ENCODE assay signal across 16 cellular contexts in genomic region chr18:58363767-58364540, GRCh38.
DNase-seq lines count a peak whose midpoint lies in the region; ATAC-seq and TF ChIP-seq lines count a peak whose summit lies in the region.
"Had no signal": no experiment of that assay in that cellular context is flagged by ENCODE, and none has a peak within 500 bp of the region (broad histone marks: within the 10 kb centered on the region; RNA-seq: fewer than 3 reads in every experiment).

No MANE protein-coding gene starts in this region.

- H3K27ac ChIP-seq in SK-N-SH (ENCODE audit: low read depth in 2 of 2, low read length in 1 of 2) (peak overlapping the region in 1 of 2 experiments; percentile 91; a peak in 2 of 4 replicates), RWPE2 (ENCODE audit: poor library complexity, severe bottlenecking) (peak overlapping the region; percentile 43), fibroblast of lung (ENCODE audit: insufficient read depth, low read length) (no peak overlapping the region), heart left ventricle (no peak overlapping the region), vagina (no peak overlapping the region)
- H3K27ac ChIP-seq: colonic mucosa, tibial artery had no signal

- intact Hi-C loops in heart left ventricle (cut with DNase I) (no loop called here), vagina (cut with DNase I) (no loop called here)

- peaks cover 0 to 21% of the 10 kb centered on the region in 2 experiments; a peak in 2 of 4 replicates for H3K4me1 ChIP-seq in SK-N-SH (ENCODE audit: control insufficient read depth in 1 of 2, insufficient read depth in 2 of 2, low read depth in 1 of 2, low read length in 1 of 2)
- peaks cover 20% of the 10 kb centered on the region for H3K4me1 ChIP-seq in RWPE2 (ENCODE audit: insufficient read depth, poor library complexity, severe bottlenecking)
- H3K4me1 ChIP-seq in fibroblast of lung (ENCODE audit: control insufficient read depth, extremely low read depth, insufficient read depth, low read length): peaks cover 22% of the 10 kb centered on the region
- H3K4me1 ChIP-seq in heart left ventricle: peaks cover 0 to 21% (median 14%) of the 10 kb centered on the region in 12 donors
- H3K4me1 ChIP-seq in vagina: no peaks in the 10 kb centered on the region
- H3K4me1 ChIP-seq: colonic mucosa had no signal

- TF ChIP-seq CTCF in SK-N-SH (IDR thresholded peaks at IDR 0.05) (no peak), RWPE2 (IDR thresholded peaks at IDR 0.05; ENCODE audit: poor library complexity, severe bottlenecking) (no peak), fibroblast of lung (conservative IDR thresholded peaks at IDR 0.05 in 1 of 2, IDR thresholded peaks at IDR 0.05 in 1 of 2; ENCODE audit: low read depth in 1 of 2, low read length in 2 of 2) (no peak), heart left ventricle (IDR thresholded peaks at IDR 0.05) (no peak), vagina (IDR thresholded peaks at IDR 0.05) (no peak)

- peaks cover 7% of the 10 kb centered on the region for H3K4me1 Mint-ChIP-seq in stimulated activated effector memory CD8-positive, alpha-beta T cell treated with anti-CD3 and anti-CD28 coated beads, Interleukin-12 subunit alpha, Interleukin-12 subunit beta, amount 100 ng/mL, for 72 hours

- H3K9ac ChIP-seq in SK-N-SH (no peak overlapping the region; the same call in 1 of the 2 replicates), fibroblast of lung (ENCODE audit: insufficient read depth, low read length) (no peak overlapping the region)

- H3K9me3 Mint-ChIP-seq in stimulated activated effector memory CD8-positive, alpha-beta T cell treated with anti-CD3 and anti-CD28 coated beads, Interleukin-12 subunit alpha, Interleukin-12 subunit beta, amount 100 ng/mL, for 72 hours: no peaks in the 10 kb centered on the region
- H3K9me3 Mint-ChIP-seq: activated naive CD4-positive, alpha-beta T cell treated with anti-CD3 and anti-CD28 coated beads for 36 hours; nephron had no signal

- H3K27ac Mint-ChIP-seq in stimulated activated effector memory CD8-positive, alpha-beta T cell treated with anti-CD3 and anti-CD28 coated beads, Interleukin-12 subunit alpha, Interleukin-12 subunit beta, amount 100 ng/mL, for 72 hours: no peak overlapping the region
- H3K27ac Mint-ChIP-seq: activated naive CD4-positive, alpha-beta T cell treated with anti-CD3 and anti-CD28 coated beads for 36 hours; nephron had no signal

- H3K4me2 ChIP-seq in SK-N-SH: no peak overlapping the region
- no peak overlapping the region for H3K4me2 ChIP-seq in fibroblast of lung (ENCODE audit: extremely low read depth, insufficient read depth, low read length)

- TF ChIP-seq RAD21 in SK-N-SH (IDR thresholded peaks at IDR 0.05; ENCODE audit: low read length): no peak

- no peaks in the 10 kb centered on the region for H3K79me2 ChIP-seq in SK-N-SH (ENCODE audit: insufficient read depth)
- no peaks in the 10 kb centered on the region for H3K79me2 ChIP-seq in fibroblast of lung (ENCODE audit: control insufficient read depth, insufficient read depth, low read length)

- no peaks in the 10 kb centered on the region for H3K9me2 ChIP-seq in SK-N-SH

- no peaks in the 10 kb centered on the region for H3K27me3 ChIP-seq in SK-N-SH (ENCODE audit: insufficient read depth)
- no peaks in the 10 kb centered on the region for H3K27me3 ChIP-seq in RWPE2 (ENCODE audit: insufficient read depth, poor library complexity, severe bottlenecking)
- no peaks in the 10 kb centered on the region for H3K27me3 ChIP-seq in fibroblast of lung (ENCODE audit: control insufficient read depth, insufficient read depth, low read length)
- no peaks in the 10 kb centered on the region for H3K27me3 ChIP-seq in heart left ventricle
- no peaks in the 10 kb centered on the region for H3K27me3 ChIP-seq in vagina
- H3K27me3 ChIP-seq: colonic mucosa, tibial artery had no signal

- ATAC-seq in SK-N-SH treated with all-trans-retinoic acid at 6 μM for 48 hours (no peak), RWPE2 (ENCODE audit: low read depth) (no peak), heart left ventricle (no peak), HG03469 (IDR thresholded peaks at IDR 0.05; ENCODE audit: unreplicated experiment) (no peak)
- peak; percentile 43 for ATAC-seq in stimulated activated effector memory CD8-positive, alpha-beta T cell treated with anti-CD3 and anti-CD28 coated beads, Interleukin-12 subunit alpha, Interleukin-12 subunit beta, amount 100 ng/mL, for 72 hours
- ATAC-seq: GM12878, left lobe of liver, Right ventricle myocardium inferior had no signal

- H3K36me3 ChIP-seq in SK-N-SH (replicated peaks in 1 of 2; ENCODE audit: control insufficient read depth in 1 of 2, insufficient read depth in 2 of 2, low read length in 1 of 2) (no peaks in the 10 kb centered on the region), RWPE2 (ENCODE audit: low read depth) (peaks cover 86% of the 10 kb centered on the region), fibroblast of lung (ENCODE audit: control insufficient read depth, insufficient read depth, low read length) (no peaks in the 10 kb centered on the region), heart left ventricle (peaks cover 0 to 69% (median 27%) of the 10 kb centered on the region in 9 donors), vagina (no peaks in the 10 kb centered on the region)
- H3K36me3 ChIP-seq: colonic mucosa had no signal

- H3K36me3 Mint-ChIP-seq in stimulated activated effector memory CD8-positive, alpha-beta T cell treated with anti-CD3 and anti-CD28 coated beads, Interleukin-12 subunit alpha, Interleukin-12 subunit beta, amount 100 ng/mL, for 72 hours: no peaks in the 10 kb centered on the region

- no peak for TF ChIP-seq EP300 in SK-N-SH (IDR thresholded peaks at IDR 0.05; ENCODE audit: borderline replicate concordance in 1 of 2, low read depth in 1 of 2, low read length in 1 of 2)

- H2AFZ ChIP-seq in SK-N-SH (ENCODE audit: low read depth) (no peak overlapping the region), fibroblast of lung (ENCODE audit: low read length) (no peak overlapping the region)

- H3K9me3 ChIP-seq in SK-N-SH (no peaks in the 10 kb centered on the region), RWPE2 (ENCODE audit: severe bottlenecking) (no peaks in the 10 kb centered on the region), fibroblast of lung (ENCODE audit: control insufficient read depth, insufficient read depth, low read depth, low read length) (no peaks in the 10 kb centered on the region), heart left ventricle (no peaks in the 10 kb centered on the region), vagina (no peaks in the 10 kb centered on the region)
- H3K9me3 ChIP-seq: colonic mucosa, tibial artery had no signal

- peaks cover 16% of the 10 kb centered on the region for H3F3A ChIP-seq in SK-N-SH (replicated peaks; ENCODE audit: insufficient read depth)

- no peak overlapping the region for H3K4me3 ChIP-seq in SK-N-SH (ENCODE audit: low read depth in 2 of 2, low read length in 1 of 2)
- no peak overlapping the region for H3K4me3 ChIP-seq in RWPE2 (ENCODE audit: severe bottlenecking)
- H3K4me3 ChIP-seq in fibroblast of lung (replicated peaks in 1 of 4; ENCODE audit: control extremely low read depth in 1 of 4, insufficient read depth in 1 of 4, low read depth in 3 of 4, low read length in 4 of 4): no peak overlapping the region
- no peak overlapping the region for H3K4me3 ChIP-seq in heart left ventricle
- H3K4me3 ChIP-seq in vagina: no peak overlapping the region
- H3K4me3 ChIP-seq: colonic mucosa, GM12878, tibial artery had no signal

- H4K20me1 ChIP-seq in SK-N-SH (ENCODE audit: insufficient read depth) (no peaks in the 10 kb centered on the region), fibroblast of lung (ENCODE audit: control insufficient read depth, extremely low read depth, insufficient read depth, low read length) (no peaks in the 10 kb centered on the region)

- CTCF ChIA-PET in SK-N-SH (lab: Yijun Ruan, JAX): interaction anchor here (1.4 kb wide), 1 partner anchor 42 kb away, joined by 4 read pairs; no protein-coding TSS in a partner anchor

- WGBS in SK-N-SH (ENCODE audit: low lambda C conversion rate): 91% methylated on average over 6 of the region's 6 CpGs
- WGBS in heart left ventricle, 4 donors: 93 to 95% (median 94%) methylated on average over 6 of the region's 6 CpGs

- no peak overlapping the region for H3K4me3 Mint-ChIP-seq in stimulated activated effector memory CD8-positive, alpha-beta T cell treated with anti-CD3 and anti-CD28 coated beads, Interleukin-12 subunit alpha, Interleukin-12 subunit beta, amount 100 ng/mL, for 72 hours
- H3K4me3 Mint-ChIP-seq: activated naive CD4-positive, alpha-beta T cell treated with anti-CD3 and anti-CD28 coated beads for 36 hours; nephron had no signal

- POLR2A ChIA-PET in SK-N-SH (lab: Yijun Ruan, JAX): no interaction called here

- DNase-seq in SK-N-SH (no peak), RWPE2 (ENCODE audit: low spot score) (no peak), fibroblast of lung (ENCODE audit: low read depth in 2 of 2) (peak; percentile 36 to 80), heart left ventricle (no peak), vagina (ENCODE audit: extremely low spot score in 2 of 2) (no peak)
- no peak for DNase-seq in stimulated activated effector memory CD8-positive, alpha-beta T cell treated with anti-CD3 and anti-CD28 coated beads, Interleukin-12 subunit alpha, Interleukin-12 subunit beta, amount 100 ng/mL, for 72 hours (ENCODE audit: low spot score in 2 of 2)
- DNase-seq: 8988T; activated naive CD4-positive, alpha-beta T cell treated with anti-CD3 and anti-CD28 coated beads for 36 hours; colonic mucosa; tibial artery had no signal

- TF ChIP-seq POLR2A in heart left ventricle (IDR thresholded peaks at IDR 0.05): no peak
- no peak for TF ChIP-seq POLR2A in vagina (IDR thresholded peaks at IDR 0.05)

TF ChIP-seq in SK-N-SH, 30 proteins besides CTCF, POLR2A, EP300 and RAD21:
- TF ChIP-seq GABPA (IDR thresholded peaks at IDR 0.05; ENCODE audit: low read depth) (no peak), FOSL2 (IDR thresholded peaks at IDR 0.05; ENCODE audit: borderline replicate concordance, low read depth) (peak; percentile 33; the same call in 1 of the 2 replicates), TCF12 (IDR thresholded peaks at IDR 0.05) (0 out of 2 replicates have a peak, but pooled peaks have one; percentile 11)

TF ChIP-seq in SK-N-SH treated with all-trans-retinoic acid at 6 μM for 48 hours, 23 proteins besides CTCF, POLR2A, EP300 and RAD21 (continues in another document):
- TF ChIP-seq PPARA (CRISPR knock-in tag; IDR thresholded peaks at IDR 0.05; ENCODE audit: borderline replicate concordance) (no peak), TCF4 (CRISPR knock-in tag; IDR thresholded peaks at IDR 0.05; ENCODE audit: borderline replicate concordance) (no peak), ZFP30 (CRISPR knock-in tag; IDR thresholded peaks at IDR 0.05) (no peak), ARNTL (CRISPR knock-in tag; IDR thresholded peaks at IDR 0.05; ENCODE audit: borderline replicate concordance, low read depth) (no peak), ZNF8 (CRISPR knock-in tag; IDR thresholded peaks at IDR 0.05) (no peak), ZC3H10 (CRISPR knock-in tag; IDR thresholded peaks at IDR 0.05) (no peak)

Comparison
In these comparisons a context has a peak if more than half of its experiments do, and no peak if none do; other contexts are left out.
1. DNase-seq: peak in fibroblast of lung (2 of 2); none in SK-N-SH (single experiment), RWPE2 (single experiment), stimulated activated effector memory CD8-positive, alpha-beta T cell treated with anti-CD3 and anti-CD28 coated beads, Interleukin-12 subunit alpha, Interleukin-12 subunit beta, amount 100 ng/mL, for 72 hours (0 of 2), heart left ventricle (0 of 5) and vagina (0 of 2).